In genomic region chr6:43886067-43886461, GRCh38 we compare ENCODE assay signal across 26 cellular contexts.
"Had no signal": no experiment of that assay in that cellular context is flagged by ENCODE, and none has a peak within 500 bp of the region (broad histone marks: within the 10 kb centered on the region; RNA-seq: fewer than 3 reads in every experiment).

No MANE protein-coding gene starts in this region.

- H2AFZ ChIP-seq: hepatocyte, neural progenitor cell had no signal

- H3K4me3 ChIP-seq: adrenal gland, body of pancreas, colonic mucosa, dorsolateral prefrontal cortex, gastrocnemius medialis, hepatocyte, neural progenitor cell, right atrium auricular region, stomach, thyroid gland, upper lobe of left lung, vagina had no signal

- H3K36me3 ChIP-seq: adrenal gland, colonic mucosa, gastrocnemius medialis, neural progenitor cell, right atrium auricular region, stomach, thyroid gland, upper lobe of left lung, vagina had no signal

- H3K4me1 ChIP-seq: adrenal gland, colonic mucosa, upper lobe of left lung, vagina had no signal

- DNase-seq: activated B cell treated with CpG ODN at 0.5 μM for 24 hours; activated CD4-positive, alpha-beta T cell treated with anti-CD3 and anti-CD28 coated beads, Interleukin-2, amount 50 U/mL, for 4 hours; activated CD8-positive, alpha-beta memory T cell treated with anti-CD3 and anti-CD28 coated beads for 24 hours; activated effector memory CD4-positive, alpha-beta T cell treated with Interleukin-2 at 50 U/mL for 16 hours; activated naive CD4-positive, alpha-beta T cell treated with Interleukin-2 at 50 U/mL for 16 hours; activated naive CD8-positive, alpha-beta T cell treated with anti-CD3 and anti-CD28 coated beads for 36 hours; adrenal gland; body of pancreas; colonic mucosa; effector memory CD8-positive, alpha-beta T cell; gastrocnemius medialis; islet precursor cell; left colon; midbrain; naive thymus-derived CD8-positive, alpha-beta T cell; stimulated activated CD4-positive, alpha-beta T cell treated with anti-CD3 and anti-CD28 coated beads, Interleukin-12 subunit alpha, Interleukin-12 subunit beta, amount 100 ng/mL, for 4 hours; stimulated activated CD4-positive, alpha-beta T cell treated with anti-CD3 and anti-CD28 coated beads, Interleukin-4, amount 100 ng/mL, for 1 hour; stomach; thyroid gland; upper lobe of left lung had no signal

- H3K27ac Mint-ChIP-seq: activated B cell treated with CpG ODN at 0.5 μM for 24 hours; activated naive CD8-positive, alpha-beta T cell treated with anti-CD3 and anti-CD28 coated beads for 36 hours; effector memory CD8-positive, alpha-beta T cell; neural progenitor cell; T-helper 2 cell treated with Interferon-gamma antibody and Interleukin-4, amounts not matched to agents 5 μg/mL and 100 μg/mL, for 36 hours had no signal

- H3K4me2 ChIP-seq: hepatocyte, neural progenitor cell had no signal

- H3K9me3 ChIP-seq: adrenal gland, body of pancreas, colonic mucosa, gastrocnemius medialis, right atrium auricular region, stomach, thyroid gland, upper lobe of left lung, vagina had no signal

- H3K27ac ChIP-seq: adrenal gland, body of pancreas, colonic mucosa, dorsolateral prefrontal cortex, gastrocnemius medialis, hepatocyte, neural progenitor cell, right atrium auricular region, stomach, upper lobe of left lung, vagina had no signal

- H3K9ac ChIP-seq: neural progenitor cell had no signal

- H3K79me2 ChIP-seq: hepatocyte had no signal

- H3K27me3 ChIP-seq: adrenal gland, body of pancreas, colonic mucosa, gastrocnemius medialis, hepatocyte, neural progenitor cell, right atrium auricular region, thyroid gland, upper lobe of left lung, vagina had no signal

- H3K4me3 Mint-ChIP-seq: activated B cell treated with CpG ODN at 0.5 μM for 24 hours; activated naive CD8-positive, alpha-beta T cell treated with anti-CD3 and anti-CD28 coated beads for 36 hours; effector memory CD8-positive, alpha-beta T cell; naive thymus-derived CD8-positive, alpha-beta T cell; neural progenitor cell; T-helper 2 cell treated with Interferon-gamma antibody and Interleukin-4, amounts not matched to agents 5 μg/mL and 100 μg/mL, for 36 hours had no signal

- H3K9me3 Mint-ChIP-seq: activated B cell treated with CpG ODN at 0.5 μM for 24 hours; activated naive CD8-positive, alpha-beta T cell treated with anti-CD3 and anti-CD28 coated beads for 36 hours; effector memory CD8-positive, alpha-beta T cell; T-helper 2 cell treated with Interferon-gamma antibody and Interleukin-4, amounts not matched to agents 5 μg/mL and 100 μg/mL, for 36 hours had no signal

- H3K36me3 Mint-ChIP-seq: activated naive CD8-positive, alpha-beta T cell treated with anti-CD3 and anti-CD28 coated beads for 36 hours; naive thymus-derived CD8-positive, alpha-beta T cell; neural progenitor cell had no signal

- ATAC-seq: body of pancreas; effector memory CD8-positive, alpha-beta T cell; gastrocnemius medialis; left colon; naive thymus-derived CD8-positive, alpha-beta T cell had no signal
